In genomic region chr5:22372376-22372775, GRCh38 we compare ENCODE assay signal across 13 cellular contexts.
DNase-seq lines count a peak whose midpoint lies in the region; FAIRE-seq and TF ChIP-seq lines count a peak whose summit lies in the region.
"Had no signal": no experiment of that assay in that cellular context is flagged by ENCODE, and none has a peak within 500 bp of the region (broad histone marks: within the 10 kb centered on the region; RNA-seq: fewer than 3 reads in every experiment).

No MANE protein-coding gene starts in this region.

- peaks cover 18% of the 10 kb centered on the region for H3K9me3 Mint-ChIP-seq in MCF 10A (ENCODE audit: unreplicated experiment)
- H3K9me3 Mint-ChIP-seq in astrocyte (ENCODE audit: unreplicated experiment) = no peaks in the 10 kb centered on the region
- peaks cover 41% of the 10 kb centered on the region for H3K9me3 Mint-ChIP-seq in HFFc6

- BruUV-seq in MCF 10A (replicated peaks; lab: Mats Ljungman, UMichigan) = no TSS peak

- no peaks in the 10 kb centered on the region for H3K79me2 ChIP-seq in astrocyte (ENCODE audit: insufficient read depth, low read length)

- H3K9me3 ChIP-seq in breast epithelium (no peaks in the 10 kb centered on the region), astrocyte (ENCODE audit: insufficient read depth, low read depth, low read length) (no peaks in the 10 kb centered on the region)
- H3K9me3 ChIP-seq: esophagus muscularis mucosa had no signal

- no peak overlapping the region for H3K9ac ChIP-seq in astrocyte (ENCODE audit: low read length)

- POLR2A ChIA-PET in MCF 10A (lab: Yijun Ruan, JAX) = no interaction called here

- H3K36me3 Mint-ChIP-seq in MCF 10A (ENCODE audit: insufficient read depth, unreplicated experiment) (no peaks in the 10 kb centered on the region), astrocyte (ENCODE audit: low read depth, unreplicated experiment) (no peaks in the 10 kb centered on the region), HFFc6 (ENCODE audit: low read depth) (no peaks in the 10 kb centered on the region)
- H3K36me3 Mint-ChIP-seq: activated naive CD8-positive, alpha-beta T cell had no signal

- no peak for FAIRE-seq in astrocyte (lab: Jason Lieb, UNC)

- TF ChIP-seq POLR2A in breast epithelium (IDR thresholded peaks at IDR 0.05) = no peak

- H3K27ac Mint-ChIP-seq in MCF 10A (ENCODE audit: low read depth, unreplicated experiment) = no peak overlapping the region
- no peak overlapping the region for H3K27ac Mint-ChIP-seq in astrocyte (ENCODE audit: unreplicated experiment)
- no peak overlapping the region for H3K27ac Mint-ChIP-seq in HFFc6
- H3K27ac Mint-ChIP-seq: activated naive CD8-positive, alpha-beta T cell had no signal

- H3K36me3 ChIP-seq in breast epithelium = no peaks in the 10 kb centered on the region
- H3K36me3 ChIP-seq in astrocyte (ENCODE audit: insufficient read depth, low read length) = no peaks in the 10 kb centered on the region
- H3K36me3 ChIP-seq: esophagus muscularis mucosa, spleen had no signal

- intact Hi-C loops in MCF 10A (cut with micrococcal nuclease) = no loop called here
- intact Hi-C loops in breast epithelium (cut with DNase I; ENCODE audit: low total_unique reads) = no loop called here

- peak overlapping the region; percentile 57 for H2AFZ ChIP-seq in astrocyte (ENCODE audit: low read depth, low read length)

- H3K27me3 Mint-ChIP-seq in MCF 10A (ENCODE audit: insufficient read depth, unreplicated experiment) (no peaks in the 10 kb centered on the region), astrocyte (ENCODE audit: low read depth, unreplicated experiment) (no peaks in the 10 kb centered on the region), HFFc6 (ENCODE audit: insufficient read depth) (no peaks in the 10 kb centered on the region)
- H3K27me3 Mint-ChIP-seq: activated naive CD8-positive, alpha-beta T cell had no signal

- no peaks in the 10 kb centered on the region for H3K27me3 ChIP-seq in breast epithelium
- no peaks in the 10 kb centered on the region for H3K27me3 ChIP-seq in astrocyte (ENCODE audit: insufficient read depth, low read length)
- H3K27me3 ChIP-seq: esophagus muscularis mucosa, spleen had no signal

- peak; percentile 75 for DNase-seq in MCF 10A (ENCODE audit: unreplicated experiment)
- DNase-seq in breast epithelium (ENCODE audit: low spot score in 2 of 2) = no peak
- DNase-seq in astrocyte (ENCODE audit: low read depth) = peak; percentile 29
- peak; percentile 67 for DNase-seq in islet precursor cell
- no peak for DNase-seq in dermis blood vessel endothelial cell
- DNase-seq in HFFc6 = no peak
- no peak for DNase-seq in T-helper 1 cell
- DNase-seq in DMS79 treated with DMSO at 0.1 percent for 48 hours (lab: John Stamatoyannopoulos, UW) = no peak
- DNase-seq: NCI-H1105, spleen had no signal

- H3K4me1 ChIP-seq in breast epithelium (no peaks in the 10 kb centered on the region), astrocyte (ENCODE audit: insufficient read depth, low read length) (peaks cover 11% of the 10 kb centered on the region)
- H3K4me1 ChIP-seq: esophagus muscularis mucosa, spleen had no signal

- H3K4me1 Mint-ChIP-seq in MCF 10A (ENCODE audit: insufficient read depth, unreplicated experiment) = peaks cover 6% of the 10 kb centered on the region
- H3K4me1 Mint-ChIP-seq in astrocyte (ENCODE audit: low read depth, unreplicated experiment) = peaks cover 11% of the 10 kb centered on the region
- no peaks in the 10 kb centered on the region for H3K4me1 Mint-ChIP-seq in HFFc6 (ENCODE audit: low read depth)

- TF ChIP-seq CTCF in MCF 10A (IDR thresholded peaks at IDR 0.05; ENCODE audit: unreplicated experiment) (no peak), breast epithelium (IDR thresholded peaks at IDR 0.05) (no peak), astrocyte (IDR thresholded peaks at IDR 0.05; ENCODE audit: insufficient read depth, low read depth, low read length) (no peak), HFFc6 (IDR thresholded peaks at IDR 0.05) (no peak)

- H3K27ac ChIP-seq in breast epithelium (no peak overlapping the region), astrocyte (ENCODE audit: low read depth, low read length) (peak overlapping the region; percentile 11)
- H3K27ac ChIP-seq: esophagus muscularis mucosa, spleen had no signal

- H3K4me3 ChIP-seq in breast epithelium = no peak overlapping the region
- no peak overlapping the region for H3K4me3 ChIP-seq in astrocyte (ENCODE audit: insufficient read depth, low read depth, low read length)
- H3K4me3 ChIP-seq: esophagus muscularis mucosa, lung, spleen had no signal

- no peak overlapping the region for H3K4me3 Mint-ChIP-seq in MCF 10A (ENCODE audit: unreplicated experiment)
- no peak overlapping the region for H3K4me3 Mint-ChIP-seq in astrocyte (ENCODE audit: unreplicated experiment)
- H3K4me3 Mint-ChIP-seq in HFFc6 = no peak overlapping the region
- H3K4me3 Mint-ChIP-seq: activated naive CD8-positive, alpha-beta T cell had no signal

- no peaks in the 10 kb centered on the region for H4K20me1 ChIP-seq in astrocyte (ENCODE audit: insufficient read depth, low read length)

- CTCF ChIA-PET in MCF 10A (lab: Yijun Ruan, JAX) = no interaction called here

- peak overlapping the region; percentile 56 for H3K4me2 ChIP-seq in astrocyte (ENCODE audit: low read length)

Comparison
In these comparisons a context has a peak if more than half of its experiments do, and no peak if none do; other contexts are left out.
1. DNase-seq: peak in MCF 10A (single experiment), astrocyte (single experiment) and islet precursor cell (single experiment); none in breast epithelium (0 of 2), dermis blood vessel endothelial cell (single experiment), HFFc6 (single experiment), T-helper 1 cell (0 of 5) and DMS79 treated with DMSO at 0.1 percent for 48 hours (single experiment).